In genomic region chr2:43393918-43394317, GRCh38 we compare ENCODE assay signal across 26 cellular contexts.
"Had no signal": no experiment of that assay in that cellular context is flagged by ENCODE, and none has a peak within 500 bp of the region (broad histone marks: within the 10 kb centered on the region; RNA-seq: fewer than 3 reads in every experiment).

No MANE protein-coding gene starts in this region.

- H3K27me3 ChIP-seq: brain microvascular endothelial cell, dorsolateral prefrontal cortex had no signal

- H3K36me3 ChIP-seq: brain microvascular endothelial cell had no signal

- H3K9me3 Mint-ChIP-seq: activated B cell treated with CpG ODN at 0.5 μM for 24 hours; activated CD8-positive, alpha-beta T cell treated with anti-CD3 and anti-CD28 coated beads for 36 hours; activated naive CD4-positive, alpha-beta T cell treated with anti-CD3 and anti-CD28 coated beads for 36 hours; activated naive CD4-positive, alpha-beta T cell treated with anti-CD3 and anti-CD28 coated beads, Interleukin-2, amount 50 U/mL, for 24 hours; activated naive CD8-positive, alpha-beta T cell treated with anti-CD3 and anti-CD28 coated beads, Interleukin-2, amount 10 ng/mL, durations not matched to agents 7 days and 5 days; activated T-cell treated with anti-CD3 and anti-CD28 coated beads, Interleukin-2, amount 50 U/mL, for 4 hours; activated T-helper 17 cell treated with anti-CD3 and anti-CD28 coated beads, Interleukin-2, amount 50 U/mL, for 72 hours; central memory CD8-positive, alpha-beta T cell; dendritic cell treated with granulocyte-macrophage colony-stimulating factor and Interleukin-4, amounts not matched to agents 40 ng/mL and 50 ng/mL, for 4 days; endodermal cell; T-helper 1 cell treated with Interleukin-12 subunit alpha and Interleukin-12 subunit beta and Interleukin-4 antibody, amounts not matched to agents 30 μg/mL and 1 μg/mL, for 36 hours had no signal

- H3K27ac ChIP-seq: brain microvascular endothelial cell, WERI-Rb-1 had no signal

- H3K4me3 Mint-ChIP-seq: activated B cell treated with CpG ODN at 0.5 μM for 24 hours; activated CD8-positive, alpha-beta T cell treated with anti-CD3 and anti-CD28 coated beads for 36 hours; activated naive CD4-positive, alpha-beta T cell treated with anti-CD3 and anti-CD28 coated beads for 36 hours; activated naive CD4-positive, alpha-beta T cell treated with anti-CD3 and anti-CD28 coated beads, Interleukin-2, amount 50 U/mL, for 24 hours; activated naive CD8-positive, alpha-beta T cell treated with anti-CD3 and anti-CD28 coated beads, Interleukin-2, amount 10 ng/mL, durations not matched to agents 7 days and 5 days; activated T-cell treated with anti-CD3 and anti-CD28 coated beads, Interleukin-2, amount 50 U/mL, for 4 hours; activated T-helper 17 cell treated with anti-CD3 and anti-CD28 coated beads, Interleukin-2, amount 50 U/mL, for 72 hours; central memory CD8-positive, alpha-beta T cell; dendritic cell treated with granulocyte-macrophage colony-stimulating factor and Interleukin-4, amounts not matched to agents 40 ng/mL and 50 ng/mL, for 4 days; endodermal cell; T-helper 1 cell treated with Interleukin-12 subunit alpha and Interleukin-12 subunit beta and Interleukin-4 antibody, amounts not matched to agents 30 μg/mL and 1 μg/mL, for 36 hours had no signal

- H3K27ac Mint-ChIP-seq: activated B cell treated with CpG ODN at 0.5 μM for 24 hours; activated CD8-positive, alpha-beta T cell treated with anti-CD3 and anti-CD28 coated beads for 36 hours; activated naive CD4-positive, alpha-beta T cell treated with anti-CD3 and anti-CD28 coated beads for 36 hours; activated naive CD4-positive, alpha-beta T cell treated with anti-CD3 and anti-CD28 coated beads, Interleukin-2, amount 50 U/mL, for 24 hours; activated naive CD8-positive, alpha-beta T cell treated with anti-CD3 and anti-CD28 coated beads, Interleukin-2, amount 10 ng/mL, durations not matched to agents 7 days and 5 days; activated T-helper 17 cell treated with anti-CD3 and anti-CD28 coated beads, Interleukin-2, amount 50 U/mL, for 72 hours; dendritic cell treated with granulocyte-macrophage colony-stimulating factor and Interleukin-4, amounts not matched to agents 40 ng/mL and 50 ng/mL, for 4 days; endodermal cell; T-helper 1 cell treated with Interleukin-12 subunit alpha and Interleukin-12 subunit beta and Interleukin-4 antibody, amounts not matched to agents 30 μg/mL and 1 μg/mL, for 36 hours had no signal

- ATAC-seq: activated CD4-positive, CD25-positive, alpha-beta regulatory T cell treated with anti-CD3 and anti-CD28 coated beads, Interleukin-2, amount 50 U/mL, for 24 hours; activated CD8-positive, alpha-beta T cell treated with anti-CD3 and anti-CD28 coated beads for 36 hours; activated T-cell treated with anti-CD3 and anti-CD28 coated beads, Interleukin-2, amount 50 U/mL, for 4 hours; activated T-helper 17 cell treated with anti-CD3 and anti-CD28 coated beads, Interleukin-2, amount 50 U/mL, for 72 hours; esophagus mucosa had no signal

- H3K4me3 ChIP-seq: coronary artery, dorsolateral prefrontal cortex had no signal

- H3K27me3 Mint-ChIP-seq: activated B cell treated with CpG ODN at 0.5 μM for 24 hours; activated CD8-positive, alpha-beta T cell treated with anti-CD3 and anti-CD28 coated beads for 36 hours; activated naive CD4-positive, alpha-beta T cell treated with anti-CD3 and anti-CD28 coated beads, Interleukin-2, amount 50 U/mL, for 24 hours; activated naive CD8-positive, alpha-beta T cell treated with anti-CD3 and anti-CD28 coated beads, Interleukin-2, amount 10 ng/mL, durations not matched to agents 7 days and 5 days; activated T-helper 17 cell treated with anti-CD3 and anti-CD28 coated beads, Interleukin-2, amount 50 U/mL, for 72 hours; central memory CD8-positive, alpha-beta T cell; dendritic cell treated with granulocyte-macrophage colony-stimulating factor and Interleukin-4, amounts not matched to agents 40 ng/mL and 50 ng/mL, for 4 days had no signal

- DNase-seq: activated B cell treated with CpG ODN at 0.5 μM for 24 hours; activated CD4-positive, alpha-beta T cell treated with anti-CD3 and anti-CD28 coated beads for 48 hours; activated CD4-positive, alpha-beta T cell treated with anti-CD3 and anti-CD28 coated beads, Interleukin-2, amount 50 U/mL, for 1 hour; activated CD4-positive, alpha-beta T cell treated with anti-CD3 and anti-CD28 coated beads, Interleukin-2, amount 50 U/mL, for 48 hours; activated CD8-positive, alpha-beta memory T cell treated with anti-CD3 and anti-CD28 coated beads for 24 hours; activated CD8-positive, alpha-beta T cell treated with anti-CD3 and anti-CD28 coated beads for 36 hours; activated effector memory CD4-positive, alpha-beta T cell treated with Interleukin-2 at 50 U/mL for 16 hours; activated naive CD4-positive, alpha-beta T cell treated with anti-CD3 and anti-CD28 coated beads for 36 hours; activated naive CD8-positive, alpha-beta T cell treated with anti-CD3 and anti-CD28 coated beads, Interleukin-2, amount 10 ng/mL, durations not matched to agents 7 days and 5 days; activated T-cell treated with anti-CD3 and anti-CD28 coated beads, Interleukin-2, amount 50 U/mL, for 4 hours; brain microvascular endothelial cell; dorsolateral prefrontal cortex; effector memory CD4-positive, alpha-beta T cell; endodermal cell; foreskin fibroblast; head of caudate nucleus; T-helper 9 cell; WERI-Rb-1 had no signal
